37 cellular contexts compared by ENCODE assay signal in the genomic region with DNA sequence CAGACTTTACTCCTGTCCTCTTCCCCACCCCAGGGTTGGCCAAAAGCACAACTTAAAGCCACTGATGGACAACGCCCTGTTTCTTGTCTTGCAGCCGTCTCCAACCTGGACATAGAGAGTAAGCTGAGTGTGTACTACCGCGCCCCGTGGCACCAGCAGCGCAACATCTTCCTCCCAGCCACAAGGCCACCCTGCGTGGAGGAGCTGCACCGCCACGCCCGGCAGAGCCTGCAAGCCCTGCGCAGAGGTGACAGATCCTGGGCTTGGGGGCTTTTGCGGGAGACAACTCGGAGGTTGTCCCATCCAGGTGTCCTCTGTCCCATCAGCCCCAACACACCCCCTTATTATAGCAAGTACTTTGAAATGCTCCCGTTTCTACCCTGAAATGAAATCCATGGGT.
"Had no signal": no experiment of that assay in that cellular context is flagged by ENCODE, and none has a peak within 500 bp of the region (broad histone marks: within the 10 kb centered on the region; RNA-seq: fewer than 3 reads in every experiment).

No MANE protein-coding gene starts in this region.

- H3K27me3 Mint-ChIP-seq: activated naive CD4-positive, alpha-beta T cell treated with anti-CD3 and anti-CD28 coated beads, Interleukin-2, amount 50 U/mL, for 24 hours; activated naive CD8-positive, alpha-beta T cell; activated naive CD8-positive, alpha-beta T cell treated with anti-CD3 and anti-CD28 coated beads for 36 hours; activated naive CD8-positive, alpha-beta T cell treated with anti-CD3 and anti-CD28 coated beads, Interleukin-2, amount 10 ng/mL, durations not matched to agents 7 days and 5 days; brain had no signal

- H3K36me3 ChIP-seq: adrenal gland, ascending aorta, brain microvascular endothelial cell, breast epithelium, cardiac muscle cell had no signal

- H3K27ac ChIP-seq: adrenal gland, ascending aorta, body of pancreas, brain microvascular endothelial cell, breast epithelium, cardiac muscle cell had no signal

- H3K4me3 ChIP-seq: adrenal gland, ascending aorta, body of pancreas, breast epithelium, cardiac muscle cell had no signal

- H3K27ac Mint-ChIP-seq: activated naive CD4-positive, alpha-beta T cell treated with anti-CD3 and anti-CD28 coated beads for 36 hours; activated naive CD4-positive, alpha-beta T cell treated with anti-CD3 and anti-CD28 coated beads, Interleukin-2, amount 10 ng/mL, durations not matched to agents 7 days and 5 days; activated naive CD4-positive, alpha-beta T cell treated with anti-CD3 and anti-CD28 coated beads, Interleukin-2, amount 50 U/mL, for 24 hours; activated naive CD4-positive, alpha-beta T cell treated with anti-CD3 and anti-CD28 coated beads, Interleukin-2, amount 50 U/mL, for 72 hours; activated naive CD8-positive, alpha-beta T cell; activated naive CD8-positive, alpha-beta T cell treated with anti-CD3 and anti-CD28 coated beads for 36 hours; activated naive CD8-positive, alpha-beta T cell treated with anti-CD3 and anti-CD28 coated beads, Interleukin-2, amount 10 ng/mL, durations not matched to agents 7 days and 5 days; activated naive CD8-positive, alpha-beta T cell treated with anti-CD3 and anti-CD28 coated beads, Interleukin-2, amount 50 U/mL, for 24 hours; activated T-cell treated with anti-CD3 and anti-CD28 coated beads, Interleukin-2, amount 50 U/mL, for 24 hours; activated T-cell treated with anti-CD3 and anti-CD28 coated beads, Interleukin-2, amount 50 U/mL, for 72 hours; activated T-helper 1 cell treated with anti-CD3 and anti-CD28 coated beads, Interleukin-12 subunit alpha, Interleukin-12 subunit beta, Interleukin-2, Interleukin-4 antibody, amounts not matched to agents 30 ng/mL and 10 ng/mL and 1 ng/mL, durations not matched to agents 14 hours and 24 hours and 36 hours; activated T-helper 17 cell treated with anti-CD3 and anti-CD28 coated beads, Interleukin-2, amount 50 U/mL, for 72 hours; activated T-helper 2 cell treated with anti-CD3 and anti-CD28 coated beads, Interferon-gamma antibody, Interleukin-2, Interleukin-4, amounts not matched to agents 10 μg/mL and 5 μg/mL and 100 μg/mL, durations not matched to agents 14 hours and 24 hours and 36 hours; brain had no signal

- H3K27me3 ChIP-seq: adrenal gland, ascending aorta, body of pancreas, brain microvascular endothelial cell, cardiac muscle cell had no signal

- H3K9me3 Mint-ChIP-seq: activated naive CD4-positive, alpha-beta T cell treated with anti-CD3 and anti-CD28 coated beads for 36 hours; activated naive CD4-positive, alpha-beta T cell treated with anti-CD3 and anti-CD28 coated beads, Interleukin-2, amount 10 ng/mL, durations not matched to agents 7 days and 5 days; activated naive CD4-positive, alpha-beta T cell treated with anti-CD3 and anti-CD28 coated beads, Interleukin-2, amount 50 U/mL, for 24 hours; activated naive CD4-positive, alpha-beta T cell treated with anti-CD3 and anti-CD28 coated beads, Interleukin-2, amount 50 U/mL, for 72 hours; activated naive CD8-positive, alpha-beta T cell treated with anti-CD3 and anti-CD28 coated beads, Interleukin-2, amount 10 ng/mL, durations not matched to agents 7 days and 5 days; activated naive CD8-positive, alpha-beta T cell treated with anti-CD3 and anti-CD28 coated beads, Interleukin-2, amount 50 U/mL, for 24 hours; activated T-cell treated with anti-CD3 and anti-CD28 coated beads, Interleukin-2, amount 50 U/mL, for 24 hours; activated T-cell treated with anti-CD3 and anti-CD28 coated beads, Interleukin-2, amount 50 U/mL, for 4 hours; activated T-helper 1 cell treated with anti-CD3 and anti-CD28 coated beads, Interleukin-12 subunit alpha, Interleukin-12 subunit beta, Interleukin-2, Interleukin-4 antibody, amounts not matched to agents 30 ng/mL and 10 ng/mL and 1 ng/mL, durations not matched to agents 14 hours and 24 hours and 36 hours; activated T-helper 17 cell treated with anti-CD3 and anti-CD28 coated beads, Interleukin-2, amount 50 U/mL, for 72 hours; activated T-helper 2 cell treated with anti-CD3 and anti-CD28 coated beads, Interferon-gamma antibody, Interleukin-2, Interleukin-4, amounts not matched to agents 10 μg/mL and 5 μg/mL and 100 μg/mL, durations not matched to agents 14 hours and 24 hours and 36 hours; brain; central memory CD8-positive, alpha-beta T cell had no signal

- H3K4me3 Mint-ChIP-seq: activated naive CD4-positive, alpha-beta T cell treated with anti-CD3 and anti-CD28 coated beads for 36 hours; activated naive CD4-positive, alpha-beta T cell treated with anti-CD3 and anti-CD28 coated beads, Interleukin-2, amount 10 ng/mL, durations not matched to agents 7 days and 5 days; activated naive CD4-positive, alpha-beta T cell treated with anti-CD3 and anti-CD28 coated beads, Interleukin-2, amount 50 U/mL, for 24 hours; activated naive CD8-positive, alpha-beta T cell; activated naive CD8-positive, alpha-beta T cell treated with anti-CD3 and anti-CD28 coated beads for 36 hours; activated naive CD8-positive, alpha-beta T cell treated with anti-CD3 and anti-CD28 coated beads, Interleukin-2, amount 10 ng/mL, durations not matched to agents 7 days and 5 days; activated naive CD8-positive, alpha-beta T cell treated with anti-CD3 and anti-CD28 coated beads, Interleukin-2, amount 50 U/mL, for 24 hours; activated T-cell treated with anti-CD3 and anti-CD28 coated beads, Interleukin-2, amount 50 U/mL, for 24 hours; activated T-cell treated with anti-CD3 and anti-CD28 coated beads, Interleukin-2, amount 50 U/mL, for 4 hours; activated T-cell treated with anti-CD3 and anti-CD28 coated beads, Interleukin-2, amount 50 U/mL, for 72 hours; activated T-helper 1 cell treated with anti-CD3 and anti-CD28 coated beads, Interleukin-12 subunit alpha, Interleukin-12 subunit beta, Interleukin-2, Interleukin-4 antibody, amounts not matched to agents 30 ng/mL and 10 ng/mL and 1 ng/mL, durations not matched to agents 14 hours and 24 hours and 36 hours; activated T-helper 17 cell treated with anti-CD3 and anti-CD28 coated beads, Interleukin-2, amount 50 U/mL, for 72 hours; brain; central memory CD8-positive, alpha-beta T cell had no signal

- H3K9me3 ChIP-seq: adrenal gland, ascending aorta, body of pancreas, breast epithelium had no signal

- H3K4me1 Mint-ChIP-seq: activated T-helper 17 cell treated with anti-CD3 and anti-CD28 coated beads, Interleukin-2, amount 50 U/mL, for 72 hours had no signal

- H3K4me1 ChIP-seq: adrenal gland, body of pancreas, breast epithelium had no signal

- H3K36me3 Mint-ChIP-seq: activated naive CD4-positive, alpha-beta T cell treated with anti-CD3 and anti-CD28 coated beads, Interleukin-2, amount 10 ng/mL, durations not matched to agents 7 days and 5 days; activated naive CD4-positive, alpha-beta T cell treated with anti-CD3 and anti-CD28 coated beads, Interleukin-2, amount 50 U/mL, for 24 hours; activated naive CD4-positive, alpha-beta T cell treated with anti-CD3 and anti-CD28 coated beads, Interleukin-2, amount 50 U/mL, for 72 hours; activated naive CD8-positive, alpha-beta T cell; activated naive CD8-positive, alpha-beta T cell treated with anti-CD3 and anti-CD28 coated beads, Interleukin-2, amount 10 ng/mL, durations not matched to agents 7 days and 5 days; brain had no signal

- DNase-seq: activated effector memory CD4-positive, alpha-beta T cell treated with anti-CD3 and anti-CD28 coated beads, Interleukin-2, amount 50 U/mL, for 16 hours; activated effector memory CD4-positive, alpha-beta T cell treated with Interleukin-2 at 50 U/mL for 16 hours; activated gamma-delta T cell; activated gamma-delta T cell treated with Interleukin-2 at 50 U/mL for 16 hours; activated naive CD4-positive, alpha-beta T cell; activated naive CD4-positive, alpha-beta T cell treated with anti-CD3 and anti-CD28 coated beads for 36 hours; activated naive CD4-positive, alpha-beta T cell treated with anti-CD3 and anti-CD28 coated beads, Interleukin-2, amount 10 ng/mL, durations not matched to agents 7 days and 5 days; activated naive CD4-positive, alpha-beta T cell treated with anti-CD3 and anti-CD28 coated beads, Interleukin-2, amount 50 U/mL, for 16 hours; activated naive CD4-positive, alpha-beta T cell treated with Interleukin-2 at 50 U/mL for 16 hours; activated naive CD8-positive, alpha-beta T cell treated with anti-CD3 and anti-CD28 coated beads for 36 hours; activated naive CD8-positive, alpha-beta T cell treated with anti-CD3 and anti-CD28 coated beads, Interleukin-2, amount 10 ng/mL, durations not matched to agents 7 days and 5 days; activated naive CD8-positive, alpha-beta T cell treated with anti-CD3 and anti-CD28 coated beads, Interleukin-2, amount 50 U/mL, for 24 hours; activated T-cell treated with anti-CD3 and anti-CD28 coated beads, Interleukin-2, amount 50 U/mL, for 1 hour; activated T-cell treated with anti-CD3 and anti-CD28 coated beads, Interleukin-2, amount 50 U/mL, for 24 hours; activated T-cell treated with anti-CD3 and anti-CD28 coated beads, Interleukin-2, amount 50 U/mL, for 4 hours; activated T-cell treated with anti-CD3 and anti-CD28 coated beads, Interleukin-2, amount 50 U/mL, for 48 hours; activated T-cell treated with anti-CD3 and anti-CD28 coated beads, Interleukin-2, amount 50 U/mL, for 72 hours; adrenal gland; amniotic stem cell; amygdala; anterior cingulate cortex; aorta; body of pancreas; brain microvascular endothelial cell; central memory CD4-positive, alpha-beta T cell; cerebellar nuclear complex had no signal
